ENCODE assay signal across 22 cellular contexts in genomic region chr9:134839441-134840125, GRCh38. TPM values are rescaled to one million over a fixed set of nuclear protein-coding genes. Genes with fewer than 3 reads are reported as not detected.
DNase-seq lines count a peak whose midpoint lies in the region; ATAC-seq and TF ChIP-seq lines count a peak whose summit lies in the region.
"Had no signal": no experiment of that assay in that cellular context is flagged by ENCODE, and none has a peak within 500 bp of the region (broad histone marks: within the 10 kb centered on the region; RNA-seq: fewer than 3 reads in every experiment).

No MANE protein-coding gene starts in this region.

- H3K27ac Mint-ChIP-seq in WTC11: no peak overlapping the region
- H3K27ac Mint-ChIP-seq in effector memory CD8-positive, alpha-beta T cell: no peak overlapping the region
- H3K27ac Mint-ChIP-seq: activated naive CD4-positive, alpha-beta T cell treated with anti-CD3 and anti-CD28 coated beads, Interleukin-2, amount 50 U/mL, for 72 hours; nephron had no signal

- H3K27ac ChIP-seq in AG04450 (ENCODE audit: low read depth, low read length): no peak overlapping the region
- H3K27ac ChIP-seq: esophagus muscularis mucosa, HL-60, Peyer's patch had no signal

- no peaks in the 10 kb centered on the region for H3K4me1 Mint-ChIP-seq in WTC11
- H3K4me1 Mint-ChIP-seq in effector memory CD8-positive, alpha-beta T cell (ENCODE audit: low read depth in 2 of 2): no peaks in the 10 kb centered on the region
- H3K4me1 Mint-ChIP-seq: nephron had no signal

- TF ChIP-seq CTCF in AG04450 (IDR thresholded peaks at IDR 0.05; ENCODE audit: low read depth, low read length) (peak; percentile 16; the same call in 1 of the 2 replicates), WTC11 (IDR thresholded peaks at IDR 0.05) (no peak)

- DNase-seq in AG04450 (ENCODE audit: low read depth, low spot score) (no peak), H7 (peak; percentile 91), WTC11 (ENCODE audit: low spot score) (peak; percentile 37), iPS-NIHi7 (ENCODE audit: extremely low spot score) (peak; percentile 78), NCI-H1694 (lab: John Stamatoyannopoulos, UW) (no peak), NCI-H2227 treated with DMSO at 0.1 percent for 48 hours (lab: John Stamatoyannopoulos, UW) (no peak)
- DNase-seq in effector memory CD8-positive, alpha-beta T cell: no peak
- DNase-seq: AML-193, Calu3, KBM-7, NCI-H1105, Peyer's patch had no signal

- no peaks in the 10 kb centered on the region for H3K9me3 Mint-ChIP-seq in WTC11
- no peaks in the 10 kb centered on the region for H3K9me3 Mint-ChIP-seq in effector memory CD8-positive, alpha-beta T cell
- H3K9me3 Mint-ChIP-seq: activated naive CD4-positive, alpha-beta T cell treated with anti-CD3 and anti-CD28 coated beads, Interleukin-2, amount 50 U/mL, for 72 hours; brain; nephron had no signal

- H3K27me3 Mint-ChIP-seq in WTC11 (ENCODE audit: low read depth): no peaks in the 10 kb centered on the region
- no peaks in the 10 kb centered on the region for H3K27me3 Mint-ChIP-seq in effector memory CD8-positive, alpha-beta T cell

- POLR2A ChIA-PET in AG04450 (lab: Yijun Ruan, JAX): no interaction called here
- POLR2A ChIA-PET in WTC11 (lab: Charles Lee): no interaction called here

- H3K9me3 ChIP-seq in AG04450 (ENCODE audit: control insufficient read depth, insufficient read depth, low read length): no peaks in the 10 kb centered on the region; the same call in 1 of the 2 replicates
- H3K9me3 ChIP-seq: esophagus muscularis mucosa, Peyer's patch had no signal

- no peaks in the 10 kb centered on the region for H3K36me3 Mint-ChIP-seq in WTC11
- peaks cover 7% of the 10 kb centered on the region for H3K36me3 Mint-ChIP-seq in effector memory CD8-positive, alpha-beta T cell (ENCODE audit: insufficient read depth)
- H3K36me3 Mint-ChIP-seq: activated naive CD4-positive, alpha-beta T cell treated with anti-CD3 and anti-CD28 coated beads, Interleukin-2, amount 50 U/mL, for 72 hours had no signal

- no peak overlapping the region for H3K4me3 ChIP-seq in AG04450 (ENCODE audit: low read depth, low read length)
- no peak overlapping the region for H3K4me3 ChIP-seq in H7 (ENCODE audit: insufficient read depth, low read depth, low read length)
- H3K4me3 ChIP-seq: esophagus muscularis mucosa, GM12878, Peyer's patch had no signal

- ATAC-seq in WTC11 (peak; percentile 83), esophagus mucosa (no peak)
- ATAC-seq in effector memory CD8-positive, alpha-beta T cell (replicated peaks): no peak
- ATAC-seq: activated naive CD4-positive, alpha-beta T cell treated with anti-CD3 and anti-CD28 coated beads, Interleukin-2, amount 50 U/mL, for 72 hours; GM12878 had no signal

- H3K36me3 ChIP-seq in H7 (replicated peaks; ENCODE audit: control insufficient read depth, insufficient read depth, low read length): no peaks in the 10 kb centered on the region
- H3K36me3 ChIP-seq: Peyer's patch had no signal

- H3K4me3 Mint-ChIP-seq in WTC11: no peak overlapping the region
- H3K4me3 Mint-ChIP-seq in effector memory CD8-positive, alpha-beta T cell: no peak overlapping the region
- H3K4me3 Mint-ChIP-seq: brain, nephron had no signal

- CTCF ChIA-PET in AG04450 (lab: Charles Lee) (no interaction called here), WTC11 (lab: Charles Lee) (interaction anchor here (0.6 to 2.4 kb wide), 17 partner anchors 9 to 379 kb away, joined by 3 to 12 read pairs (median 3); no protein-coding TSS in a partner anchor)

- H3K27me3 ChIP-seq in AG04450 (ENCODE audit: control insufficient read depth, insufficient read depth, low read length): no peaks in the 10 kb centered on the region
- no peaks in the 10 kb centered on the region for H3K27me3 ChIP-seq in H7 (ENCODE audit: control insufficient read depth, insufficient read depth, low read length)
- H3K27me3 ChIP-seq: esophagus muscularis mucosa, Peyer's patch had no signal

TF ChIP-seq in WTC11, 78 proteins besides CTCF, POLR2A, EP300 and RAD21:
- no peak for TF ChIP-seq CREM (CRISPR knock-in tag; IDR thresholded peaks at IDR 0.05)
- no peak for TF ChIP-seq SOX15 (CRISPR knock-in tag; IDR thresholded peaks at IDR 0.05)
- TF ChIP-seq NR1H2 (CRISPR knock-in tag; IDR thresholded peaks at IDR 0.05): no peak
- no peak for TF ChIP-seq ATF1 (CRISPR knock-in tag; IDR thresholded peaks at IDR 0.05)
- no peak for TF ChIP-seq NFYB (CRISPR knock-in tag; conservative IDR thresholded peaks at IDR 0.05; ENCODE audit: low read depth)
- no peak for TF ChIP-seq JAZF1 (CRISPR knock-in tag; IDR thresholded peaks at IDR 0.05)
- TF ChIP-seq GRHL2 (CRISPR knock-in tag; IDR thresholded peaks at IDR 0.05; ENCODE audit: insufficient replicate concordance, severe bottlenecking): no peak
- no peak for TF ChIP-seq ZBTB21 (CRISPR knock-in tag; IDR thresholded peaks at IDR 0.05; ENCODE audit: borderline replicate concordance)
- TF ChIP-seq FOXP4 (CRISPR knock-in tag; IDR thresholded peaks at IDR 0.05): no peak
- no peak for TF ChIP-seq RORB (CRISPR knock-in tag; IDR thresholded peaks at IDR 0.05)
- TF ChIP-seq MLX (CRISPR knock-in tag; IDR thresholded peaks at IDR 0.05): no peak
- TF ChIP-seq ZNF121 (CRISPR knock-in tag; IDR thresholded peaks at IDR 0.05): no peak
- TF ChIP-seq ZNF532 (CRISPR knock-in tag; IDR thresholded peaks at IDR 0.05; ENCODE audit: borderline replicate concordance): no peak
- no peak for TF ChIP-seq KAT7 (CRISPR knock-in tag; IDR thresholded peaks at IDR 0.05; ENCODE audit: borderline replicate concordance)
- no peak for TF ChIP-seq FOXJ3 (CRISPR knock-in tag; IDR thresholded peaks at IDR 0.05; ENCODE audit: borderline replicate concordance)
- no peak for TF ChIP-seq USF2 (CRISPR knock-in tag; IDR thresholded peaks at IDR 0.05)

RNA-seq across cellular contexts. Expression of gene FCN2, which starts 41.0 kb away (rescaled TPM):
- not detected in 2 replicates for polyA plus RNA-seq in AG04450 (2011; rRNA removed)
- not detected in 2 replicates for polyA minus RNA-seq in AG04450 (2011; rRNA and poly(A)+ RNA removed)
- not detected in 2 replicates for total RNA-seq in H7 (2014; rRNA removed; shearing (Covaris generic))
- total RNA-seq in WTC11 (2021) (not detected in 3 replicates), esophagus mucosa (0.16 TPM)
- total RNA-seq: activated naive CD4-positive, alpha-beta T cell treated with anti-CD3 and anti-CD28 coated beads, Interleukin-2, amount 50 U/mL, for 72 hours; Calu3; dermis microvascular lymphatic vessel endothelial cell; esophagus muscularis mucosa; GM12878; kidney epithelial cell; Peyer's patch; renal cortical epithelial cell had no signal
- polyA plus RNA-seq: GM12878 had no signal

Comparison
In these comparisons a context has a peak if more than half of its experiments do, and no peak if none do; other contexts are left out.
1. DNase-seq: peak in H7 (single experiment), WTC11 (single experiment) and iPS-NIHi7 (single experiment); none in AG04450 (single experiment), NCI-H1694 (single experiment), effector memory CD8-positive, alpha-beta T cell (0 of 3) and NCI-H2227 treated with DMSO at 0.1 percent for 48 hours (single experiment).